8 cellular contexts compared by ENCODE assay signal in the genomic region with DNA sequence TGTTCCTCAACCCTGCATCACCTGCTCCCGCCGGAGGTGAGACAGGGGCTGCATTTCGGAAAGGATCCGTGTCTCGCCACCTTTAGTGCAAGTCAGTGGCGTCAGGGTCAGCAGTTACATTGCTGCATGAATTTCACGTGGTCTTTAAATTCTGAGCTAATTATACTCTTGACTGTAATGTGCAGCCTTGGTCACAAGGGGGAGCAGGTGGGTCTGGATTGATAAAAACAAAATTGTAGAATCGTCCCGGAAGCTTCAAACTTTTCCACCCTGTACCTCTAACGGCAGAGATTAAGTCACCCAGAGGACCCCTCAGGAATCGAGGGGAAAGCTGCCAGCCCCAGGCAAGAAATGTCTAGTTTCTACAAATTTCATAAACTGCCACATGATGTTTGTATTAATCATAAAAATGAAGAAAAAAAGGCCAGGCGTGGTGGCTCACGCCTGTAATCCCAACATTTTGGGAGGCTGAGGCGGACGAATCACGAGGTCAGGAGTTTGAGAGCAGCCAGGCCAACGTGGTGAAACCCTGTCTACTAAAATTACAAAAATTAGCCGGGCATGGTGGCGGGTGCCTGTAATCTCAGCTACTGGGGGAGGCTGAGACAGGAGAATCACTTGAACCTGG. TPM values are rescaled to one million over a fixed set of nuclear protein-coding genes. Genes with fewer than 3 reads are reported as not detected.
A peak's percentile ranks its signal among the peaks of the same experiment; 100 is the strongest.
DNase-seq lines count a peak whose midpoint lies in the region; ATAC-seq, FAIRE-seq and TF ChIP-seq lines count a peak whose summit lies in the region.

No MANE protein-coding gene starts in this region.

- H3K27me3 ChIP-seq in A673 (replicated peaks; ENCODE audit: insufficient read depth, low read depth, low read length, poor library complexity) = no peaks in the 10 kb centered on the region
- H3K27me3 ChIP-seq in liver (ENCODE audit: control insufficient read depth in 4 of 4, insufficient read depth in 4 of 4, low read length in 3 of 4) = no peaks in the 10 kb centered on the region

- no peak overlapping the region for H3K4me3 Mint-ChIP-seq in chondrocyte (ENCODE audit: unreplicated experiment)

- H3K4me1 ChIP-seq in A673 (ENCODE audit: insufficient read depth, low read length, poor library complexity, severe bottlenecking) (no peaks in the 10 kb centered on the region), liver (ENCODE audit: control insufficient read depth in 4 of 4, insufficient read depth in 4 of 4, low read length in 3 of 4) (no peaks in the 10 kb centered on the region)

- CTCF ChIA-PET in A673 (lab: Charles Lee) = interaction anchor here (0.5 to 4.1 kb wide), 10 partner anchors 10 to 235 kb away, joined by 3 to 80 read pairs (median 4); no protein-coding TSS in a partner anchor

- H3K9me3 Mint-ChIP-seq in chondrocyte (ENCODE audit: low read depth) = no peaks in the 10 kb centered on the region

- H3K9me3 ChIP-seq in A673 (ENCODE audit: low read depth, low read length, poor library complexity, severe bottlenecking) (no peaks in the 10 kb centered on the region), liver (ENCODE audit: control insufficient read depth in 4 of 4, low read length in 3 of 4) (no peaks in the 10 kb centered on the region)

- no peak overlapping the region for H3K4me3 ChIP-seq in A673 (ENCODE audit: low read depth, low read length, poor library complexity, severe bottlenecking)
- H3K4me3 ChIP-seq in liver (ENCODE audit: low read depth in 1 of 3, low read length in 3 of 3) = no peak overlapping the region

- H3K27me3 Mint-ChIP-seq in chondrocyte (ENCODE audit: low read depth) = no peaks in the 10 kb centered on the region

- H3K4me1 Mint-ChIP-seq in chondrocyte (ENCODE audit: low read depth) = peaks cover 6% of the 10 kb centered on the region

- POLR2A ChIA-PET in A673 (lab: Charles Lee; ENCODE audit: low non-redundant PET) = interaction anchor here (0.5 to 1.1 kb wide), 2 partner anchors 33 to 71 kb away, joined by 5 to 8 read pairs; no protein-coding TSS in a partner anchor

- WGBS in liver = 35% methylated on average over 19 of the region's 19 CpGs

- H3K27ac ChIP-seq in A673 (ENCODE audit: low read depth, low read length, poor library complexity, severe bottlenecking) (peak overlapping the region; percentile 65), liver (ENCODE audit: low read depth in 1 of 2, low read length in 2 of 2) (no peak overlapping the region)

- peak; percentile 88 to 91 for TF ChIP-seq RAD21 in liver (IDR thresholded peaks at IDR 0.05)

- intact Hi-C loops in A673 (cut with micrococcal nuclease; ENCODE audit: unreplicated experiment) = loop anchor here (1.0 kb wide), 1 partner anchor 33 kb away; no protein-coding TSS in a partner anchor

- no peak for TF ChIP-seq POLR2A in GM12891 (IDR thresholded peaks at IDR 0.05; ENCODE audit: low read depth, low read length)

- peak overlapping the region; percentile 87 for H3K27ac Mint-ChIP-seq in chondrocyte (ENCODE audit: unreplicated experiment)

- H3K9ac ChIP-seq in liver (ENCODE audit: low read depth in 1 of 2, low read length in 2 of 2) = no peak overlapping the region

- no peak for ATAC-seq in GM18519 (IDR thresholded peaks at IDR 0.05; ENCODE audit: low FRiP score, unreplicated experiment)

- peaks cover 14% of the 10 kb centered on the region for H3K36me3 Mint-ChIP-seq in chondrocyte (ENCODE audit: low read depth)

- TF ChIP-seq CTCF in A673 (conservative IDR thresholded peaks at IDR 0.05; ENCODE audit: low read depth, low read length) = peak; percentile 89
- TF ChIP-seq CTCF in chondrocyte (IDR thresholded peaks at IDR 0.05) = peak; percentile 91
- peak; percentile 91 for TF ChIP-seq CTCF in liver (IDR thresholded peaks at IDR 0.05; ENCODE audit: low read depth, low read length, missing input control)

- H3K36me3 ChIP-seq in A673 (ENCODE audit: insufficient read depth, low read length, poor library complexity, severe bottlenecking) = peaks cover 51% of the 10 kb centered on the region
- H3K36me3 ChIP-seq in liver (ENCODE audit: control insufficient read depth in 4 of 4, insufficient read depth in 3 of 4, low read depth in 1 of 4, low read length in 3 of 4) = peaks cover 0 to 19% (median 8%) of the 10 kb centered on the region in 4 donors

- peak; percentile 88 for DNase-seq in A673 (ENCODE audit: low spot score)
- DNase-seq in GM12891 (ENCODE audit: insufficient read length, low spot score) = peak; percentile 52
- peak; percentile 42 for DNase-seq in NCI-H2196 treated with DMSO at 0.1 percent for 48 hours (lab: John Stamatoyannopoulos, UW; ENCODE audit: unreplicated experiment)
- DNase-seq in activated CD4-positive, CD25-positive, alpha-beta regulatory T cell treated with anti-CD3 and anti-CD28 coated beads, Interleukin-2, amount 50 U/mL, for 72 hours = peak; percentile 77
- DNase-seq in chondrocyte (ENCODE audit: low spot score) = no peak
- peak in 2 of 3 experiments; percentile 55 to 76 for DNase-seq in stimulated activated CD4-positive, alpha-beta T cell treated with anti-CD3 and anti-CD28 coated beads, TNF-alpha, amount 100 ng/mL, for 4 hours (ENCODE audit: low read depth in 3 of 3)

- peak; percentile 95 for FAIRE-seq in GM12891 (lab: Jason Lieb, UNC)

- no TSS peak for BruUV-seq in A673 (replicated peaks; lab: Mats Ljungman, UMichigan)

TF ChIP-seq in GM12891, 5 proteins besides CTCF, POLR2A, EP300 and RAD21:
- no peak for TF ChIP-seq PAX5 (IDR thresholded peaks at IDR 0.05; ENCODE audit: insufficient read depth, low read length, severe bottlenecking)
- TF ChIP-seq POLR2AphosphoS5 (IDR thresholded peaks at IDR 0.05; ENCODE audit: low read depth, low read length) = no peak
- no peak for TF ChIP-seq SPI1 (IDR thresholded peaks at IDR 0.05; ENCODE audit: low read depth, low read length)
- TF ChIP-seq TAF1 (IDR thresholded peaks at IDR 0.05; ENCODE audit: low read depth, low read length) = no peak
- TF ChIP-seq POU2F2 (IDR thresholded peaks at IDR 0.05; ENCODE audit: low read depth, low read length) = no peak

TF ChIP-seq in liver, 16 proteins besides CTCF, POLR2A, EP300 and RAD21:
- TF ChIP-seq JUND (IDR thresholded peaks at IDR 0.05) (peak in 1 of 2 donors; percentile 14), SP1 (IDR thresholded peaks at IDR 0.05) (no peak), MAX (IDR thresholded peaks at IDR 0.05) (peak; percentile 11)

RNA-seq across cellular contexts. Expression of gene BBC3, which starts 20.2 kb away (rescaled TPM):
- total RNA-seq in A673 (2021) (2.7 and 3.7 TPM in 2 replicates), chondrocyte (12.6 to 16.1 TPM (median 15.2 TPM) in 3 replicates), liver (1 to 10 TPM; 1.0 to 2.1 TPM)
- 10.9 TPM for polyA plus RNA-seq in GM12891 (2012; ENCODE audit: low read depth, missing spikeins)
- polyA plus RNA-seq in liver = 1 to 10 TPM in 1 of 2 donors, under 1 TPM in 1; 0.35 to 2.6 TPM

RNA-seq across cellular contexts. Expression of gene CCDC9, which starts 45.5 kb away (rescaled TPM):
- total RNA-seq in A673 (2021) = 36.4 and 39.7 TPM in 2 replicates
- polyA plus RNA-seq in GM12891 (2012; ENCODE audit: low read depth, missing spikeins) = 10.3 TPM
- total RNA-seq in chondrocyte = 41.3 to 62.4 TPM (median 59.4 TPM) in 3 replicates
- total RNA-seq in liver = 1 to 10 TPM; 2.8 to 8.1 TPM
- 1 to 10 TPM; 1.4 to 8.0 TPM for polyA plus RNA-seq in liver
